In the genomic region with DNA sequence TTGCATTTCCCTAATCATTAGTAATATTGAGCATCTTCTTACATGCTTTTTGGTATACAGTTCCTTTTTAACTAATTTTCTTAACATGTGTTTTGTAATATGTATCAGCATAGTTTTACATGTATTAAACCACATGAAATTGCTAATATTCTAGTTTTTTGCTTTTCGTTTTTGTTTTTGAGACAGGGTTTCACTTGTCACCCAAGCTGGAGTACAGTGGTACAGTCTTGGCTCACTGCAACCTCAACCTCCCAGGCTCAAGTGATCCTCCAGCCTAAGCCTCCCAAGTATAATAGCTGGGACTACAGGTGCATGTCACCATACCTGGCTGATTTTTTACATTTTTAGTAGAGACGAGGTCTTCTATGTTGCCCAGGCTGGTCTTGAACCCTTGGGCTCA, we compare ENCODE assay signal across 15 cellular contexts. TPM values are rescaled to one million over a fixed set of nuclear protein-coding genes. Genes with fewer than 3 reads are reported as not detected.
DNase-seq lines count a peak whose midpoint lies in the region; ATAC-seq and TF ChIP-seq lines count a peak whose summit lies in the region.
"Had no signal": no experiment of that assay in that cellular context is flagged by ENCODE, and none has a peak within 500 bp of the region (broad histone marks: within the 10 kb centered on the region; RNA-seq: fewer than 3 reads in every experiment).

No MANE protein-coding gene starts in this region.

- DNase-seq in activated naive CD4-positive, alpha-beta T cell treated with anti-CD3 and anti-CD28 coated beads, Interleukin-2, amount 10 ng/mL, durations not matched to agents 7 days and 5 days = no peak
- no peak for DNase-seq in activated naive CD4-positive, alpha-beta T cell treated with Interleukin-2 at 50 U/mL for 16 hours
- DNase-seq in effector memory CD8-positive, alpha-beta T cell = no peak
- DNase-seq in upper lobe of left lung (no peak), NCI-H2171 treated with DMSO at 0.1 percent for 48 hours (lab: John Stamatoyannopoulos, UW) (no peak)
- DNase-seq: hippocampal formation, NCI-H1930, NCI-H69 had no signal

- H3K27me3 ChIP-seq in SU-DHL-6 (ENCODE audit: low read length) (no peaks in the 10 kb centered on the region), upper lobe of left lung (no peaks in the 10 kb centered on the region)

- no peaks in the 10 kb centered on the region for H3K9me3 Mint-ChIP-seq in activated naive CD4-positive, alpha-beta T cell treated with anti-CD3 and anti-CD28 coated beads, Interleukin-2, amount 10 ng/mL, durations not matched to agents 7 days and 5 days
- H3K9me3 Mint-ChIP-seq in effector memory CD8-positive, alpha-beta T cell = no peaks in the 10 kb centered on the region
- H3K9me3 Mint-ChIP-seq: brain had no signal

- no peak for TF ChIP-seq POLR2A in upper lobe of left lung (IDR thresholded peaks at IDR 0.05)

- TF ChIP-seq CTCF in SU-DHL-6 (IDR thresholded peaks at IDR 0.05; ENCODE audit: insufficient read depth, low read length, poor library complexity, severe bottlenecking) (no peak), upper lobe of left lung (IDR thresholded peaks at IDR 0.05) (no peak)

- 88 to 97% methylated on average over 2 of the region's 2 CpGs for WGBS in upper lobe of left lung, 2 donors

- H2AFZ ChIP-seq in SU-DHL-6 (ENCODE audit: low read depth, low read length, severe bottlenecking) = no peak overlapping the region

- H3K27ac ChIP-seq in SU-DHL-6 (ENCODE audit: low read depth, low read length) (peak overlapping the region; percentile 72; the same call in 1 of the 2 replicates), upper lobe of left lung (peak overlapping the region; percentile 8 to 67 (median 36))
- H3K27ac ChIP-seq: RWPE1 had no signal

- H3K9ac ChIP-seq in SU-DHL-6 (ENCODE audit: low read length) = no peak overlapping the region

- no peaks in the 10 kb centered on the region for H3K27me3 Mint-ChIP-seq in activated naive CD4-positive, alpha-beta T cell treated with anti-CD3 and anti-CD28 coated beads, Interleukin-2, amount 10 ng/mL, durations not matched to agents 7 days and 5 days
- H3K27me3 Mint-ChIP-seq in effector memory CD8-positive, alpha-beta T cell = no peaks in the 10 kb centered on the region

- peaks cover 39 to 65% (median 52%) of the 10 kb centered on the region in 4 donors for H3K4me1 ChIP-seq in upper lobe of left lung

- no peak overlapping the region for H3K4me3 Mint-ChIP-seq in activated naive CD4-positive, alpha-beta T cell treated with anti-CD3 and anti-CD28 coated beads, Interleukin-2, amount 10 ng/mL, durations not matched to agents 7 days and 5 days
- H3K4me3 Mint-ChIP-seq in effector memory CD8-positive, alpha-beta T cell = peak overlapping the region in 1 of 2 donors; percentile 91
- H3K4me3 Mint-ChIP-seq: brain had no signal

- CTCF ChIA-PET in activated naive CD4-positive, alpha-beta T cell treated with anti-CD3 and anti-CD28 coated beads, Interleukin-2, amount 10 ng/mL, durations not matched to agents 7 days and 5 days (lab: Charles Lee) = interaction anchor here (4.0 kb wide), 1 partner anchor 10 kb away, joined by 23 read pairs; no protein-coding TSS in a partner anchor

- peaks cover 65% of the 10 kb centered on the region for H3K36me3 Mint-ChIP-seq in activated naive CD4-positive, alpha-beta T cell treated with anti-CD3 and anti-CD28 coated beads, Interleukin-2, amount 10 ng/mL, durations not matched to agents 7 days and 5 days
- peaks cover 39% of the 10 kb centered on the region for H3K36me3 Mint-ChIP-seq in effector memory CD8-positive, alpha-beta T cell (ENCODE audit: insufficient read depth)

- no peak for TF ChIP-seq EP300 in upper lobe of left lung (IDR thresholded peaks at IDR 0.05)

- H3K4me3 ChIP-seq in SU-DHL-6 (ENCODE audit: insufficient read depth, low read length, poor library complexity, severe bottlenecking) (no peak overlapping the region), upper lobe of left lung (no peak overlapping the region)

- H3K4me2 ChIP-seq in SU-DHL-6 (ENCODE audit: low read depth, low read length, poor library complexity, severe bottlenecking) = no peak overlapping the region

- H3K4me1 Mint-ChIP-seq in activated naive CD4-positive, alpha-beta T cell treated with anti-CD3 and anti-CD28 coated beads, Interleukin-2, amount 10 ng/mL, durations not matched to agents 7 days and 5 days = peaks cover 91% of the 10 kb centered on the region
- peaks cover 52 to 58% of the 10 kb centered on the region in 2 donors for H3K4me1 Mint-ChIP-seq in effector memory CD8-positive, alpha-beta T cell (ENCODE audit: low read depth in 2 of 2)

- H4K20me1 ChIP-seq in SU-DHL-6 (ENCODE audit: low read depth, low read length) = no peaks in the 10 kb centered on the region

- H3K9me2 ChIP-seq in SU-DHL-6 (replicated peaks; ENCODE audit: insufficient read depth, low read length) = no peaks in the 10 kb centered on the region

- ATAC-seq in effector memory CD8-positive, alpha-beta T cell (replicated peaks) = no peak
- ATAC-seq in upper lobe of left lung (ENCODE audit: low FRiP score in 2 of 2) = no peak
- no peak for ATAC-seq in HG02938 (IDR thresholded peaks at IDR 0.05; ENCODE audit: unreplicated experiment)
- ATAC-seq in HG03175 (IDR thresholded peaks at IDR 0.05; ENCODE audit: unreplicated experiment) = no peak
- ATAC-seq: left lobe of liver had no signal

- peaks cover 22% of the 10 kb centered on the region for H3F3A ChIP-seq in SU-DHL-6 (ENCODE audit: insufficient read depth)

- peak overlapping the region; percentile 91 for H3K27ac Mint-ChIP-seq in activated naive CD4-positive, alpha-beta T cell treated with anti-CD3 and anti-CD28 coated beads, Interleukin-2, amount 10 ng/mL, durations not matched to agents 7 days and 5 days
- H3K27ac Mint-ChIP-seq in effector memory CD8-positive, alpha-beta T cell = peak overlapping the region; percentile 97 to 99
- H3K27ac Mint-ChIP-seq: brain had no signal

- H3K79me2 ChIP-seq in SU-DHL-6 (ENCODE audit: insufficient read depth, low read length) = no peaks in the 10 kb centered on the region

- H3K36me3 ChIP-seq in SU-DHL-6 (ENCODE audit: low read length) (no peaks in the 10 kb centered on the region), upper lobe of left lung (peaks cover 0 to 27% (median 6%) of the 10 kb centered on the region in 4 donors)

- H3K9me3 ChIP-seq in SU-DHL-6 (ENCODE audit: insufficient read depth, low read length) (no peaks in the 10 kb centered on the region), upper lobe of left lung (no peaks in the 10 kb centered on the region)

RNA-seq across cellular contexts. Expression of gene ISG20, which starts 4.4 kb away (rescaled TPM):
- 100 to 1,000 TPM in 1 of 6 donors, 10 to 100 TPM in 5; 41.3 to 119 (median 67.0) TPM for total RNA-seq in upper lobe of left lung
- total RNA-seq: temporal lobe had no signal

RNA-seq across cellular contexts. Expression of gene AEN, which starts 13.3 kb away (rescaled TPM):
- 10 to 100 TPM in 5 of 6 donors, 1 to 10 TPM in 1; 7.5 to 37.6 (median 18.4) TPM for total RNA-seq in upper lobe of left lung
